In genomic region chr1:6501414-6501813, GRCh38 we compare ENCODE assay signal across 33 cellular contexts. TPM values are rescaled to one million over a fixed set of nuclear protein-coding genes. Genes with fewer than 3 reads are reported as not detected.
A peak's percentile ranks its signal among the peaks of the same experiment; 100 is the strongest.
DNase-seq lines count a peak whose midpoint lies in the region; ATAC-seq, FAIRE-seq and TF ChIP-seq lines count a peak whose summit lies in the region.
"Had no signal": no experiment of that assay in that cellular context is flagged by ENCODE, and none has a peak within 500 bp of the region (broad histone marks: within the 10 kb centered on the region; RNA-seq: fewer than 3 reads in every experiment).

No MANE protein-coding gene starts in this region.

- no peaks in the 10 kb centered on the region for H3K9me3 ChIP-seq in adrenal gland (replicated peaks in 1 of 3)
- H3K9me3 ChIP-seq: A549, left lung, pancreas, stomach had no signal

- no peaks in the 10 kb centered on the region for H3K27me3 Mint-ChIP-seq in activated naive CD4-positive, alpha-beta T cell treated with anti-CD3 and anti-CD28 coated beads, Interleukin-2, amount 50 U/mL, for 24 hours
- no peaks in the 10 kb centered on the region for H3K27me3 Mint-ChIP-seq in activated naive CD4-positive, alpha-beta T cell treated with anti-CD3 and anti-CD28 coated beads for 36 hours (ENCODE audit: low read depth)

- CTCF ChIA-PET in activated naive CD4-positive, alpha-beta T cell treated with anti-CD3 and anti-CD28 coated beads for 36 hours (lab: Charles Lee), result no interaction called here

- TF ChIP-seq POLR2A in adrenal gland (IDR thresholded peaks at IDR 0.05) (no peak), H54 (IDR thresholded peaks at IDR 0.05; ENCODE audit: low read depth, low read length) (no peak)

- H3K4me3 ChIP-seq in adrenal gland, result no peak overlapping the region
- H3K4me3 ChIP-seq: A549, left lung, pancreas, stomach had no signal

- peak overlapping the region; percentile 37 for H3K27ac Mint-ChIP-seq in activated naive CD4-positive, alpha-beta T cell treated with anti-CD3 and anti-CD28 coated beads, Interleukin-2, amount 50 U/mL, for 24 hours
- no peak overlapping the region for H3K27ac Mint-ChIP-seq in activated naive CD4-positive, alpha-beta T cell treated with anti-CD3 and anti-CD28 coated beads for 36 hours
- H3K27ac Mint-ChIP-seq: activated CD4-positive, alpha-beta T cell treated with anti-CD3 and anti-CD28 coated beads for 36 hours; activated naive CD4-positive, alpha-beta T cell treated with anti-CD3 and anti-CD28 coated beads, Interleukin-2, amount 50 U/mL, for 72 hours; immature natural killer cell had no signal

- no peaks in the 10 kb centered on the region for H3K36me3 ChIP-seq in adrenal gland (replicated peaks in 1 of 2)
- H3K36me3 ChIP-seq: left lung, pancreas, stomach had no signal

- no peaks in the 10 kb centered on the region for H3K27me3 ChIP-seq in adrenal gland
- H3K27me3 ChIP-seq in layer of hippocampus (ENCODE audit: control insufficient read depth, insufficient read depth, low read length), result peaks cover 8% of the 10 kb centered on the region
- H3K27me3 ChIP-seq: pancreas had no signal

- H3K4me1 ChIP-seq in adrenal gland (replicated peaks in 1 of 2), result peaks cover 30 to 52% of the 10 kb centered on the region in 2 donors
- H3K4me1 ChIP-seq: pancreas had no signal

- peak overlapping the region in 3 of 5 donors; percentile 6 to 72 (median 49) for H3K27ac ChIP-seq in adrenal gland
- peak overlapping the region; percentile 42 for H3K27ac ChIP-seq in layer of hippocampus (ENCODE audit: low read depth, low read length)
- peak overlapping the region; percentile 6 for H3K27ac ChIP-seq in substantia nigra (ENCODE audit: low read depth, low read length, poor library complexity, severe bottlenecking)
- H3K27ac ChIP-seq: A549, left lung, pancreas had no signal

- TF ChIP-seq CTCF in adrenal gland (IDR thresholded peaks at IDR 0.05), result no peak

- no peaks in the 10 kb centered on the region for H3K36me3 Mint-ChIP-seq in activated naive CD4-positive, alpha-beta T cell treated with anti-CD3 and anti-CD28 coated beads, Interleukin-2, amount 50 U/mL, for 24 hours
- no peaks in the 10 kb centered on the region for H3K36me3 Mint-ChIP-seq in activated naive CD4-positive, alpha-beta T cell treated with anti-CD3 and anti-CD28 coated beads for 36 hours (ENCODE audit: low read depth)
- H3K36me3 Mint-ChIP-seq: activated naive CD4-positive, alpha-beta T cell treated with anti-CD3 and anti-CD28 coated beads, Interleukin-2, amount 50 U/mL, for 72 hours; immature natural killer cell; naive thymus-derived CD4-positive, alpha-beta T cell had no signal

- intact Hi-C loops in activated naive CD4-positive, alpha-beta T cell treated with anti-CD3 and anti-CD28 coated beads for 36 hours (cut with micrococcal nuclease), result no loop called here
- intact Hi-C loops in adrenal gland (cut with DNase I), result no loop called here

- FAIRE-seq in H54 (lab: Jason Lieb, UNC), result no peak
- FAIRE-seq: A549, GM18507, pancreas, RCC 7860 had no signal

- no peak overlapping the region for H3K4me3 Mint-ChIP-seq in activated naive CD4-positive, alpha-beta T cell treated with anti-CD3 and anti-CD28 coated beads, Interleukin-2, amount 50 U/mL, for 24 hours
- no peak overlapping the region for H3K4me3 Mint-ChIP-seq in activated naive CD4-positive, alpha-beta T cell treated with anti-CD3 and anti-CD28 coated beads for 36 hours
- H3K4me3 Mint-ChIP-seq: activated CD4-positive, alpha-beta T cell treated with anti-CD3 and anti-CD28 coated beads for 36 hours had no signal

- H3K9me3 Mint-ChIP-seq in activated naive CD4-positive, alpha-beta T cell treated with anti-CD3 and anti-CD28 coated beads, Interleukin-2, amount 50 U/mL, for 24 hours, result no peaks in the 10 kb centered on the region
- no peaks in the 10 kb centered on the region for H3K9me3 Mint-ChIP-seq in activated naive CD4-positive, alpha-beta T cell treated with anti-CD3 and anti-CD28 coated beads for 36 hours
- H3K9me3 Mint-ChIP-seq: activated naive CD4-positive, alpha-beta T cell treated with anti-CD3 and anti-CD28 coated beads, Interleukin-2, amount 50 U/mL, for 72 hours; immature natural killer cell; naive thymus-derived CD4-positive, alpha-beta T cell had no signal

- 63 to 80% (median 70%) methylated on average over 8 to 9 of the region's 9 CpGs for WGBS in adrenal gland, 4 donors

- DNase-seq in activated naive CD4-positive, alpha-beta T cell treated with anti-CD3 and anti-CD28 coated beads for 36 hours, result no peak
- DNase-seq in adrenal gland, result no peak
- DNase-seq in substantia nigra (lab: John Stamatoyannopoulos, UW), result no peak
- no peak for DNase-seq in H54 (ENCODE audit: insufficient read length, low spot score)
- DNase-seq in NCI-H226, result no peak
- DNase-seq: activated CD4-positive, alpha-beta T cell treated with anti-CD3 and anti-CD28 coated beads for 36 hours; activated T-cell treated with anti-CD3 and anti-CD28 coated beads, Interleukin-2, amount 50 U/mL, for 48 hours; DMS79; effector CD8-positive, alpha-beta T cell; foreskin melanocyte; hippocampal formation; immature natural killer cell; Karpas-422; left lung; naive thymus-derived CD4-positive, alpha-beta T cell; NCI-H187; NCI-H526; stimulated activated CD8-positive, alpha-beta memory T cell treated with anti-CD3 and anti-CD28 coated beads, Interleukin-4, amount 100 ng/mL, for 48 hours; T-helper 2 cell had no signal

- peaks cover 11% of the 10 kb centered on the region for H3K4me1 Mint-ChIP-seq in activated naive CD4-positive, alpha-beta T cell treated with anti-CD3 and anti-CD28 coated beads, Interleukin-2, amount 50 U/mL, for 24 hours
- H3K4me1 Mint-ChIP-seq in activated naive CD4-positive, alpha-beta T cell treated with anti-CD3 and anti-CD28 coated beads for 36 hours (ENCODE audit: low read depth), result peaks cover 12% of the 10 kb centered on the region

- no peak for ATAC-seq in GM19463 (IDR thresholded peaks at IDR 0.05; ENCODE audit: unreplicated experiment)
- ATAC-seq: A549; activated CD4-positive, alpha-beta T cell treated with anti-CD3 and anti-CD28 coated beads for 36 hours; activated naive CD4-positive, alpha-beta T cell treated with anti-CD3 and anti-CD28 coated beads, Interleukin-2, amount 50 U/mL, for 72 hours; left lung; naive thymus-derived CD4-positive, alpha-beta T cell had no signal

RNA-seq across cellular contexts. Expression of gene PLEKHG5, which starts 9.9 kb away (rescaled TPM):
- total RNA-seq in activated naive CD4-positive, alpha-beta T cell treated with anti-CD3 and anti-CD28 coated beads for 36 hours, result 1 to 10 TPM; 1.7 to 1.8 TPM
- total RNA-seq in adrenal gland, result 10 to 100 TPM; 14.0 to 29.2 (median 18.4) TPM
- 10 to 100 TPM in 2 of 3 donors, 1 to 10 TPM in 1; 2.0 to 96.3 (median 23.0) TPM for polyA plus RNA-seq in adrenal gland

RNA-seq across cellular contexts. Expression of gene TNFRSF25, which starts 35.4 kb away (rescaled TPM):
- total RNA-seq in activated naive CD4-positive, alpha-beta T cell treated with anti-CD3 and anti-CD28 coated beads for 36 hours, result 10 to 100 TPM; 82.4 to 87.0 TPM
- total RNA-seq in adrenal gland, result 10 to 100 TPM in 4 of 8 donors, 1 to 10 TPM in 4; 2.7 to 36.4 (median 9.7) TPM
- polyA plus RNA-seq in adrenal gland, result 100 to 1,000 TPM in 1 of 3 donors, 10 to 100 TPM in 1, 1 to 10 TPM in 1; 1.2 to 169 (median 63.8) TPM

RNA-seq across cellular contexts. Expression of gene NOL9, which starts 52.9 kb away (rescaled TPM):
- total RNA-seq in activated naive CD4-positive, alpha-beta T cell treated with anti-CD3 and anti-CD28 coated beads for 36 hours, result 10 to 100 TPM; 24.6 to 29.6 TPM
- total RNA-seq in adrenal gland, result 10 to 100 TPM; 10.3 to 39.7 (median 26.1) TPM
- 10 to 100 TPM in 1 of 3 donors, 1 to 10 TPM in 2; 5.9 to 14.3 (median 8.0) TPM for polyA plus RNA-seq in adrenal gland

RNA-seq across cellular contexts. Expression of gene TAS1R1, which starts 53.7 kb away (rescaled TPM):
- total RNA-seq in activated naive CD4-positive, alpha-beta T cell treated with anti-CD3 and anti-CD28 coated beads for 36 hours, result not detected
- total RNA-seq in adrenal gland, result under 1 TPM in 4 of 8 donors, not detected in 4; 0.11 to 0.83 (median 0.47) TPM
- under 1 TPM; 0.27 to 0.40 (median 0.37) TPM for polyA plus RNA-seq in adrenal gland
- total RNA-seq: activated naive CD4-positive, alpha-beta T cell treated with anti-CD3 and anti-CD28 coated beads, Interleukin-2, amount 50 U/mL, for 72 hours; cerebellum; left lung; mesenteric fat pad; naive thymus-derived CD4-positive, alpha-beta T cell; pancreas; sciatic nerve; SK-MEL-5; stomach; urinary bladder had no signal
- polyA plus RNA-seq: A549; naive thymus-derived CD4-positive, alpha-beta T cell; pancreas had no signal

Comparison
In these comparisons a context has a peak if more than half of its experiments do, and no peak if none do; other contexts are left out.
1. RNA of gene PLEKHG5, which starts 9.9 kb away (total RNA-seq): 14.0 to 29.2 TPM in adrenal gland; 1.7 to 1.8 TPM in activated naive CD4-positive, alpha-beta T cell treated with anti-CD3 and anti-CD28 coated beads for 36 hours; every median in the first group is over 4 times any median in the second.
2. Peak in every context shown above with its lines, with median percentiles within 50 percentile points of each other: H3K27ac ChIP-seq.